1 cellular context compared by ENCODE assay signal in genomic region chr19:11451942-11452813, GRCh38.
TF ChIP-seq lines count a peak whose summit lies in the region.

No MANE protein-coding gene starts in this region.

TF ChIP-seq in endothelial cell of umbilical vein, 7 proteins besides CTCF, POLR2A, EP300 and RAD21 (continued from another document):
- TF ChIP-seq FOS (IDR thresholded peaks at IDR 0.05; ENCODE audit: borderline replicate concordance, insufficient read depth, low read length) = no peak
- no peak for TF ChIP-seq GATA2 (IDR thresholded peaks at IDR 0.05; ENCODE audit: insufficient read depth, insufficient read length, low read depth, low read length)
- TF ChIP-seq POLR2AphosphoS5 (IDR thresholded peaks at IDR 0.05; ENCODE audit: insufficient read depth, low read depth, low read length) = no peak
- no peak for TF ChIP-seq MYC (IDR thresholded peaks at IDR 0.05; ENCODE audit: low read depth, low read length)
